27 cellular contexts compared by ENCODE assay signal in genomic region chr9:131333771-131334567, GRCh38. TPM values are rescaled to one million over a fixed set of nuclear protein-coding genes. Genes with fewer than 3 reads are reported as not detected.
A peak's percentile ranks its signal among the peaks of the same experiment; 100 is the strongest.
DNase-seq lines count a peak whose midpoint lies in the region; ATAC-seq and TF ChIP-seq lines count a peak whose summit lies in the region.
"Had no signal": no experiment of that assay in that cellular context is flagged by ENCODE, and none has a peak within 500 bp of the region (broad histone marks: within the 10 kb centered on the region; RNA-seq: fewer than 3 reads in every experiment).

No MANE protein-coding gene starts in this region.

- H3K27ac ChIP-seq in BLaER1 treated with 17β-estradiol and CSF1 and Interleukin-3, amounts not matched to agents 10 nM and 100 nM = peak overlapping the region in 8 of 11 experiments; percentile 64 to 75 (median 72); a peak in 17 of 22 replicates
- H3K27ac ChIP-seq in IMR-90 (ENCODE audit: insufficient read depth, low read length) = no peak overlapping the region
- H3K27ac ChIP-seq in right atrium auricular region = peak overlapping the region; percentile 87 to 94
- H3K27ac ChIP-seq: C4-2B, hepatocyte, KMS-11, left lung, suprapubic skin, uterus had no signal

- no peak overlapping the region for H4K8ac ChIP-seq in IMR-90 (ENCODE audit: low read depth in 2 of 2, low read length in 2 of 2)

- peak overlapping the region; percentile 9; the same call in 1 of the 2 replicates for H2AK5ac ChIP-seq in IMR-90 (ENCODE audit: low read depth, low read length)

- H3K36me3 ChIP-seq in BLaER1 treated with 17β-estradiol and CSF1 and Interleukin-3, amounts not matched to agents 10 nM and 100 nM = no peaks in the 10 kb centered on the region
- no peaks in the 10 kb centered on the region for H3K36me3 ChIP-seq in IMR-90 (ENCODE audit: control insufficient read depth, insufficient read depth, low read length)
- H3K36me3 ChIP-seq in right atrium auricular region = no peaks in the 10 kb centered on the region
- H3K36me3 ChIP-seq: left lung, suprapubic skin, uterus had no signal

- in situ Hi-C loops in IMR-90 (cut with MboI; ENCODE audit: low sequenced_read_pairs) = no loop called here

- H3K4me3 ChIP-seq in BLaER1 treated with 17β-estradiol and CSF1 and Interleukin-3, amounts not matched to agents 10 nM and 100 nM = no peak overlapping the region
- no peak overlapping the region for H3K4me3 ChIP-seq in IMR-90 (ENCODE audit: insufficient read depth, low read depth, low read length)
- no peak overlapping the region for H3K4me3 ChIP-seq in right atrium auricular region
- H3K4me3 ChIP-seq: hepatocyte, left lung, suprapubic skin, uterus had no signal

- H4K20me1 ChIP-seq in BLaER1 treated with 17β-estradiol and CSF1 and Interleukin-3, amounts not matched to agents 10 nM and 100 nM = no peaks in the 10 kb centered on the region
- no peaks in the 10 kb centered on the region for H4K20me1 ChIP-seq in IMR-90 (ENCODE audit: insufficient read depth, low read length)

- no TSS peak for BruUV-seq in IMR-90 (replicated peaks; lab: Mats Ljungman, UMichigan)

- H2BK20ac ChIP-seq in IMR-90 (ENCODE audit: low read depth, low read length) = no peak overlapping the region; the same call in 1 of the 2 replicates

- no peaks in the 10 kb centered on the region for H3K9me3 ChIP-seq in BLaER1 treated with 17β-estradiol and CSF1 and Interleukin-3, amounts not matched to agents 10 nM and 100 nM (replicated peaks in 1 of 11)
- H3K9me3 ChIP-seq in IMR-90 (ENCODE audit: control insufficient read depth, insufficient read depth, low read length) (no peaks in the 10 kb centered on the region), right atrium auricular region (no peaks in the 10 kb centered on the region)
- H3K9me3 ChIP-seq: left lung, suprapubic skin, uterus had no signal

- no peaks in the 10 kb centered on the region for H3K9me1 ChIP-seq in IMR-90 (ENCODE audit: insufficient read depth, low read length)

- H4K91ac ChIP-seq in IMR-90 (ENCODE audit: insufficient read depth, low read depth, low read length) = no peak overlapping the region

- intact Hi-C loops in IMR-90 (cut with micrococcal nuclease) (no loop called here), posterior vena cava (cut with DNase I) (loop anchor here (5.0 to 10.0 kb wide), 2 partner anchors 159 to 277 kb away; no protein-coding TSS in a partner anchor)

- H3K4ac ChIP-seq in IMR-90 (ENCODE audit: low read depth, low read length) = no peak overlapping the region

- H2AK9ac ChIP-seq in IMR-90 (replicated peaks; ENCODE audit: low read depth, low read length, poor library complexity) = peak overlapping the region; percentile 37

- H2AFZ ChIP-seq in IMR-90 (replicated peaks; ENCODE audit: low read length, poor library complexity) = peak overlapping the region; percentile 33
- H2AFZ ChIP-seq: hepatocyte had no signal

- no peak overlapping the region for H2BK5ac ChIP-seq in IMR-90 (ENCODE audit: low read depth, low read length, poor library complexity, severe bottlenecking)

- H3K4me1 ChIP-seq in BLaER1 treated with 17β-estradiol and CSF1 and Interleukin-3, amounts not matched to agents 10 nM and 100 nM = peaks cover 16 to 52% (median 39%) of the 10 kb centered on the region in 10 experiments
- H3K4me1 ChIP-seq in IMR-90 (ENCODE audit: control insufficient read depth, insufficient read depth, low read length) = no peaks in the 10 kb centered on the region
- peaks cover 0 to 21% of the 10 kb centered on the region in 2 donors for H3K4me1 ChIP-seq in right atrium auricular region
- H3K4me1 ChIP-seq: left lung, suprapubic skin, uterus had no signal

- no peak overlapping the region for H3K56ac ChIP-seq in IMR-90 (ENCODE audit: extremely low read depth, insufficient read depth, low read length)

- H3K4me2 ChIP-seq in BLaER1 treated with 17β-estradiol and CSF1 and Interleukin-3, amounts not matched to agents 10 nM and 100 nM = peak overlapping the region; percentile 66 to 91 (median 84)
- H3K4me2 ChIP-seq in IMR-90 (ENCODE audit: low read depth, low read length) = no peak overlapping the region
- H3K4me2 ChIP-seq: hepatocyte, KMS-11 had no signal

- POLR2A ChIA-PET in IMR-90 (lab: Charles Lee; ENCODE audit: unreplicated experiment) = no interaction called here

- ATAC-seq in IMR-90 (ENCODE audit: low read depth) = no peak
- ATAC-seq in GM18907 (IDR thresholded peaks at IDR 0.05; ENCODE audit: unreplicated experiment) = no peak
- no peak for ATAC-seq in GM21381 (IDR thresholded peaks at IDR 0.05; ENCODE audit: unreplicated experiment)
- no peak for ATAC-seq in GM21529 (IDR thresholded peaks at IDR 0.05; ENCODE audit: unreplicated experiment)
- ATAC-seq: Panc1; stimulated activated naive B cell treated with anti-CD40 and anti-IgM and Interleukin-4, amounts not matched to agents 10 μg/mL and 1 μg/mL and 100 μg/mL, for 72 hours had no signal

- no peak overlapping the region for H3K18ac ChIP-seq in IMR-90 (ENCODE audit: low read depth, low read length)

- TF ChIP-seq CTCF in IMR-90 (conservative IDR thresholded peaks at IDR 0.05; ENCODE audit: low read depth, low read length) (no peak), right atrium auricular region (IDR thresholded peaks at IDR 0.05) (no peak)

- TF ChIP-seq POLR2A in IMR-90 (IDR thresholded peaks at IDR 0.05; ENCODE audit: low read depth, low read length) = no peak

- CTCF ChIA-PET in IMR-90 (lab: Yijun Ruan, JAX) = interaction anchor here (1.0 to 1.5 kb wide), 2 partner anchors 16 to 317 kb away, joined by 3 read pairs; no protein-coding TSS in a partner anchor

- H4K5ac ChIP-seq in IMR-90 (ENCODE audit: low read depth, low read length) = no peak overlapping the region

- H3K79me1 ChIP-seq in IMR-90 (ENCODE audit: low read depth in 1 of 2, low read length in 2 of 2) = no peaks in the 10 kb centered on the region

- DNase-seq in IMR-90 (no peak), right atrium auricular region (ENCODE audit: low spot score) (no peak), posterior vena cava (ENCODE audit: low spot score) (peak; percentile 55), NCI-H1092 (lab: John Stamatoyannopoulos, UW) (no peak)
- DNase-seq: ACHN; activated CD4-positive, alpha-beta memory T cell treated with anti-CD3 and anti-CD28 coated beads for 36 hours; activated CD8-positive, alpha-beta memory T cell treated with anti-CD3 and anti-CD28 coated beads, Interleukin-2, amount 50 U/mL, for 48 hours; Calu3; effector CD4-positive, alpha-beta T cell; EL; immature natural killer cell; left lung; MV-4-11; NCI-H510A treated with DMSO at 0.1 percent for 48 hours; stimulated activated CD4-positive, alpha-beta T cell treated with anti-CD3 and anti-CD28 coated beads, Interleukin-4, amount 100 ng/mL, for 24 hours; stimulated activated naive B cell treated with anti-CD40 and anti-IgM and Interleukin-4, amounts not matched to agents 10 μg/mL and 1 μg/mL and 100 μg/mL, for 72 hours; uterus had no signal

- no peak overlapping the region for H3K14ac ChIP-seq in IMR-90 (replicated peaks; ENCODE audit: low read depth, low read length)

- dilution Hi-C loops in IMR-90 (cut with HindIII; ENCODE audit: low sequenced_read_pairs, unreplicated experiment) = no loop called here

- H2BK15ac ChIP-seq in IMR-90 (ENCODE audit: low read depth, low read length) = no peak overlapping the region

- peak overlapping the region in 9 of 11 experiments; percentile 31 to 72 (median 61); a peak in 14 of 22 replicates for H3K9ac ChIP-seq in BLaER1 treated with 17β-estradiol and CSF1 and Interleukin-3, amounts not matched to agents 10 nM and 100 nM
- H3K9ac ChIP-seq in IMR-90 (ENCODE audit: low read depth, low read length) = no peak overlapping the region
- H3K9ac ChIP-seq: KMS-11 had no signal

- H3K23ac ChIP-seq in IMR-90 (ENCODE audit: low read depth, low read length) = no peak overlapping the region

- TF ChIP-seq RAD21 in IMR-90 (IDR thresholded peaks at IDR 0.05; ENCODE audit: low read length) = no peak

- 92% methylated on average over 9 of the region's 13 CpGs; no CpG with 5 or more reads in 1 of the 2 experiments for WGBS in IMR-90 (ENCODE audit: extremely low coverage in 2 of 2, insufficient read length in 1 of 2), 2 experiments

- H2BK120ac ChIP-seq in IMR-90 (ENCODE audit: low read depth, low read length) = no peak overlapping the region

- no peaks in the 10 kb centered on the region for H3K27me3 ChIP-seq in BLaER1 treated with 17β-estradiol and CSF1 and Interleukin-3, amounts not matched to agents 10 nM and 100 nM
- H3K27me3 ChIP-seq in IMR-90 (ENCODE audit: control insufficient read depth, insufficient read depth, low read length) = no peaks in the 10 kb centered on the region
- H3K27me3 ChIP-seq in right atrium auricular region = no peaks in the 10 kb centered on the region
- H3K27me3 ChIP-seq: hepatocyte, left lung, uterus had no signal

TF ChIP-seq in IMR-90, 13 proteins besides CTCF, POLR2A, EP300 and RAD21 (continues in another document):
- TF ChIP-seq MAFK (IDR thresholded peaks at IDR 0.05; ENCODE audit: low read depth, low read length) = no peak
- no peak for TF ChIP-seq RCOR1 (IDR thresholded peaks at IDR 0.05; ENCODE audit: insufficient replicate concordance, low read length)
- no peak for TF ChIP-seq CEBPB (IDR thresholded peaks at IDR 0.05; ENCODE audit: low read depth, low read length)
- TF ChIP-seq BHLHE40 (IDR thresholded peaks at IDR 0.05; ENCODE audit: low read depth, low read length) = no peak
- TF ChIP-seq FOS (IDR thresholded peaks at IDR 0.05; ENCODE audit: low read depth, low read length) = no peak

RNA-seq across cellular contexts. Expression of gene PLPP7, which starts 44.4 kb away (rescaled TPM):
- total RNA-seq in IMR-90 (2012; rRNA removed) (0.54 and 0.56 TPM in 2 replicates), right atrium auricular region (100 to 1,000 TPM; 124 to 216 TPM), posterior vena cava (1 to 10 TPM; 8.9 to 9.8 TPM)
- 1.2 TPM in 2 replicates for polyA plus RNA-seq in IMR-90 (2012; rRNA removed)
- polyA plus RNA-seq in IMR-90 (2012; cell fraction: cytosol; rRNA removed) = 0.89 and 2.2 TPM in 2 replicates
- polyA plus RNA-seq in IMR-90 (2012; cell fraction: nucleus; rRNA removed; ENCODE audit: low replicate concordance) = 1.1 and 2.3 TPM in 2 replicates
- total RNA-seq: activated CD4-positive, alpha-beta memory T cell treated with anti-CD3 and anti-CD28 coated beads for 36 hours; Calu3; HT-29 had no signal

RNA-seq across cellular contexts. Expression of gene FAM78A, which starts 57.7 kb away (rescaled TPM):
- total RNA-seq in IMR-90 (2012; rRNA removed) (under 0.01 and 0.18 TPM in 2 replicates), right atrium auricular region (10 to 100 TPM; 31.8 to 55.3 TPM), posterior vena cava (1 to 10 TPM; 3.0 to 4.1 TPM)
- polyA plus RNA-seq in IMR-90 (2012; rRNA removed) = 0.27 and 0.56 TPM in 2 replicates
- polyA plus RNA-seq in IMR-90 (2012; cell fraction: cytosol; rRNA removed) = 0.12 and 0.41 TPM in 2 replicates
- polyA plus RNA-seq in IMR-90 (2012; cell fraction: nucleus; rRNA removed; ENCODE audit: low replicate concordance) = 0.32 and 0.71 TPM in 2 replicates
- total RNA-seq: Calu3 had no signal
- polyA plus RNA-seq: hepatocyte had no signal

RNA-seq across cellular contexts. Expression of gene PRRC2B, which starts 59.9 kb away (rescaled TPM):
- 19.4 and 22.2 TPM in 2 replicates for total RNA-seq in IMR-90 (2012; rRNA removed)
- 39.1 and 46.5 TPM in 2 replicates for polyA plus RNA-seq in IMR-90 (2012; rRNA removed)
- 26.8 and 31.7 TPM in 2 replicates for polyA plus RNA-seq in IMR-90 (2012; cell fraction: cytosol; rRNA removed)
- polyA plus RNA-seq in IMR-90 (2012; cell fraction: nucleus; rRNA removed; ENCODE audit: low replicate concordance) = 111 and 118 TPM in 2 replicates
- 100 to 1,000 TPM in 1 of 2 donors, 10 to 100 TPM in 1; 76.7 to 120 TPM for total RNA-seq in right atrium auricular region
- total RNA-seq in posterior vena cava = 100 to 1,000 TPM; 148 to 151 TPM

Comparison
In these comparisons a context has a peak if more than half of its experiments do, and no peak if none do; other contexts are left out.
1. RNA of gene PLPP7, which starts 44.4 kb away (total RNA-seq): 124 to 216 TPM in right atrium auricular region; 8.9 to 9.8 TPM in posterior vena cava and 0.54 to 0.56 TPM in IMR-90; every median in the first group is over 10 times any median in the second.
2. RNA of gene FAM78A, which starts 57.7 kb away (total RNA-seq): 31.8 to 55.3 TPM in right atrium auricular region; 3.0 to 4.1 TPM in posterior vena cava and under 0.01 to 0.18 TPM in IMR-90; every median in the first group is over 4 times any median in the second.